In genomic region chrX:56231706-56232105, GRCh38 we compare ENCODE assay signal across 9 cellular contexts. TPM values are rescaled to one million over a fixed set of nuclear protein-coding genes. Genes with fewer than 3 reads are reported as not detected.
A peak's percentile ranks its signal among the peaks of the same experiment; 100 is the strongest.
DNase-seq lines count a peak whose midpoint lies in the region; ATAC-seq and TF ChIP-seq lines count a peak whose summit lies in the region.
"Had no signal": no experiment of that assay in that cellular context is flagged by ENCODE, and none has a peak within 500 bp of the region (broad histone marks: within the 10 kb centered on the region; RNA-seq: fewer than 3 reads in every experiment).

No MANE protein-coding gene starts in this region.

- intact Hi-C loops in Right ventricle myocardium inferior (cut with DNase I) (loop anchor here (10.0 kb wide), 1 partner anchor 1097 kb away; no protein-coding TSS in a partner anchor), vagina (cut with DNase I) (no loop called here)

- TF ChIP-seq POLR2A in vagina (IDR thresholded peaks at IDR 0.05), result no peak

- H3K9me3 ChIP-seq in cardiac muscle cell (ENCODE audit: low read depth), result no peaks in the 10 kb centered on the region
- H3K9me3 ChIP-seq in effector memory CD4-positive, alpha-beta T cell (ENCODE audit: control insufficient read depth, low read length), result no peaks in the 10 kb centered on the region
- H3K9me3 ChIP-seq in mucosa of rectum (ENCODE audit: control insufficient read depth in 2 of 2, low read length in 2 of 2), result no peaks in the 10 kb centered on the region
- no peaks in the 10 kb centered on the region for H3K9me3 ChIP-seq in vagina

- H3K27ac ChIP-seq in cardiac muscle cell, result no peak overlapping the region
- H3K27ac ChIP-seq in effector memory CD4-positive, alpha-beta T cell (ENCODE audit: insufficient read depth, low read length, poor library complexity, severe bottlenecking), result no peak overlapping the region
- peak overlapping the region in 1 of 2 donors; percentile 17 for H3K27ac ChIP-seq in mucosa of rectum (ENCODE audit: low read depth in 2 of 2, low read length in 2 of 2)
- H3K27ac ChIP-seq in vagina, result peak overlapping the region; percentile 85

- no peak for ATAC-seq in Right ventricle myocardium inferior
- no peak for ATAC-seq in HG03469 (IDR thresholded peaks at IDR 0.05; ENCODE audit: unreplicated experiment)
- no peak for ATAC-seq in HG02970 (IDR thresholded peaks at IDR 0.05; ENCODE audit: low FRiP score, unreplicated experiment)
- ATAC-seq in GM18520 (IDR thresholded peaks at IDR 0.05; ENCODE audit: unreplicated experiment), result no peak

- H3K36me3 ChIP-seq in cardiac muscle cell (no peaks in the 10 kb centered on the region), mucosa of rectum (ENCODE audit: control insufficient read depth in 2 of 2, insufficient read depth in 2 of 2, low read length in 2 of 2) (no peaks in the 10 kb centered on the region), vagina (no peaks in the 10 kb centered on the region)
- H3K36me3 ChIP-seq in effector memory CD4-positive, alpha-beta T cell (ENCODE audit: control insufficient read depth, insufficient read depth, low read length), result no peaks in the 10 kb centered on the region

- no peak overlapping the region for H3K9ac ChIP-seq in mucosa of rectum (ENCODE audit: low read depth in 1 of 2, low read length in 2 of 2)

- H3K4me3 ChIP-seq in cardiac muscle cell, result peak overlapping the region; percentile 26
- peak overlapping the region; percentile 44 for H3K4me3 ChIP-seq in effector memory CD4-positive, alpha-beta T cell (ENCODE audit: insufficient read depth, low read depth, low read length, poor library complexity, severe bottlenecking)
- peak overlapping the region; percentile 55 to 69 for H3K4me3 ChIP-seq in mucosa of rectum (ENCODE audit: low read length in 2 of 2)
- H3K4me3 ChIP-seq in vagina, result peak overlapping the region; percentile 50 to 55

- DNase-seq in cardiac muscle cell (ENCODE audit: low read depth in 1 of 2, low spot score in 1 of 2) (peak in 1 of 2 donors; percentile 2), Right ventricle myocardium inferior (ENCODE audit: missing footprints) (no peak), vagina (ENCODE audit: extremely low spot score in 2 of 2) (no peak)
- no peak for DNase-seq in effector memory CD4-positive, alpha-beta T cell
- DNase-seq: NCI-H1417 treated with DMSO at 0.1 percent for 48 hours had no signal

- no peak for TF ChIP-seq CTCF in cardiac muscle cell (IDR thresholded peaks at IDR 0.05; ENCODE audit: low read depth, low read length)
- no peak for TF ChIP-seq CTCF in vagina (IDR thresholded peaks at IDR 0.05)

- H3K4me1 ChIP-seq in cardiac muscle cell (ENCODE audit: low read depth) (no peaks in the 10 kb centered on the region), mucosa of rectum (ENCODE audit: control insufficient read depth in 2 of 2, insufficient read depth in 2 of 2, low read length in 2 of 2) (peaks cover 4 to 11% of the 10 kb centered on the region in 2 donors), vagina (peaks cover 31% of the 10 kb centered on the region)
- peaks cover 3% of the 10 kb centered on the region for H3K4me1 ChIP-seq in effector memory CD4-positive, alpha-beta T cell (ENCODE audit: control insufficient read depth, insufficient read depth, low read length, poor library complexity, severe bottlenecking)

- no peaks in the 10 kb centered on the region for H3K27me3 ChIP-seq in cardiac muscle cell
- H3K27me3 ChIP-seq in effector memory CD4-positive, alpha-beta T cell (replicated peaks; ENCODE audit: control insufficient read depth, insufficient read depth, low read length, poor library complexity, severe bottlenecking), result no peaks in the 10 kb centered on the region
- peaks cover 3 to 4% of the 10 kb centered on the region in 2 donors for H3K27me3 ChIP-seq in mucosa of rectum (ENCODE audit: control insufficient read depth in 2 of 2, insufficient read depth in 2 of 2, low read length in 2 of 2)
- no peaks in the 10 kb centered on the region for H3K27me3 ChIP-seq in vagina

RNA-seq across cellular contexts. Expression of gene KLF8, which starts 0.5 kb away (rescaled TPM):
- total RNA-seq in cardiac muscle cell (7.4 and 9.4 TPM in 2 replicates), Right ventricle myocardium inferior (3.1 TPM), vagina (33.1 TPM)
- polyA plus RNA-seq in cardiac muscle cell, result 4.3 and 6.8 TPM in 2 replicates
